9 cellular contexts compared by ENCODE assay signal in the genomic region with DNA sequence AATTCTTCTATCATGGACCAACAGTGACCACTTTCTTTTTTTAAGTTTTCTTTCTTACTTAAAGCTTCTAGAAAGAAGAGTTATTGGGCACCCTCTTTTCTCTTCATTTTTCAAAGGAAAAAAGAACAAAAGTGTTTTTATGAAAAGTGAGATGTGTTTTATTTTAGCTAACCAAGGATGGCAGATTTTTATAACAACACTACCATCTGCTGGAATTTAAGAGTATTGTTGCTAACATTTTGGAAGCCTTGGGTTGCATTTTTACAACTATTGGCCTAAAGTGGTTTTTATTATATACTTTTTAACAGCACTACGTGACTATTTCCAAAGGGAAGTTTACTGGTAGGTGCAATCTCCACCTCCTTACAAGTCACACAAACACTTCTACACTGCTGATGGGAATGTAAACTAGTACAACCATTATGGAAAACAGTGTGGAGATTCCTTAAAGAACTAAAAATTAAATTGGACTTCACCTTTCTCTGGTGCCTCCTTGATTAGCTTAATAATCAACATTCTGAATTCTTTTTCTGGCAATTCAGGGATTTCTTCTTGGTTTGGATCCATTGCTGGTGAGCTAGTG.
A peak's percentile ranks its signal among the peaks of the same experiment; 100 is the strongest.
DNase-seq lines count a peak whose midpoint lies in the region; ATAC-seq and TF ChIP-seq lines count a peak whose summit lies in the region.
"Had no signal": no experiment of that assay in that cellular context is flagged by ENCODE, and none has a peak within 500 bp of the region (broad histone marks: within the 10 kb centered on the region; RNA-seq: fewer than 3 reads in every experiment).

No MANE protein-coding gene starts in this region.

- no peaks in the 10 kb centered on the region for H3K27me3 Mint-ChIP-seq in activated T-cell treated with anti-CD3 and anti-CD28 coated beads, Interleukin-2, amount 50 U/mL, for 72 hours (ENCODE audit: low read depth)

- H3K4me3 Mint-ChIP-seq in activated T-cell treated with anti-CD3 and anti-CD28 coated beads, Interleukin-2, amount 50 U/mL, for 72 hours = no peak overlapping the region

- H3K36me3 Mint-ChIP-seq in activated T-cell treated with anti-CD3 and anti-CD28 coated beads, Interleukin-2, amount 50 U/mL, for 72 hours (ENCODE audit: insufficient read depth in 2 of 2) = no peaks in the 10 kb centered on the region

- DNase-seq in AG09319 (ENCODE audit: extremely low read depth, low read depth) = no peak
- peak; percentile 19 for DNase-seq in H4 (ENCODE audit: low spot score)
- DNase-seq in RPMI8226 = peak; percentile 28
- peak; percentile 20 for DNase-seq in iris pigment epithelial cell (ENCODE audit: low read depth)
- DNase-seq in activated T-cell treated with anti-CD3 and anti-CD28 coated beads, Interleukin-2, amount 50 U/mL, for 72 hours = no peak
- no peak for DNase-seq in NCI-H2196 treated with DMSO at 0.1 percent for 48 hours (lab: John Stamatoyannopoulos, UW; ENCODE audit: unreplicated experiment)
- DNase-seq: activated CD8-positive, alpha-beta memory T cell treated with anti-CD3 and anti-CD28 coated beads, Interleukin-2, amount 50 U/mL, for 48 hours had no signal

- peaks cover 0 to 3% of the 10 kb centered on the region in 2 donors for H3K9me3 Mint-ChIP-seq in activated T-cell treated with anti-CD3 and anti-CD28 coated beads, Interleukin-2, amount 50 U/mL, for 72 hours

- peak; percentile 20 for TF ChIP-seq CTCF in AG09319 (IDR thresholded peaks at IDR 0.05; ENCODE audit: low read depth, low read length)

- H3K4me1 Mint-ChIP-seq in activated T-cell treated with anti-CD3 and anti-CD28 coated beads, Interleukin-2, amount 50 U/mL, for 72 hours (ENCODE audit: low read depth) = no peaks in the 10 kb centered on the region

- H3K27ac Mint-ChIP-seq in activated T-cell treated with anti-CD3 and anti-CD28 coated beads, Interleukin-2, amount 50 U/mL, for 72 hours = no peak overlapping the region

- no peak for ATAC-seq in activated T-cell treated with anti-CD3 and anti-CD28 coated beads, Interleukin-2, amount 50 U/mL, for 72 hours (replicated peaks in 1 of 2)
- ATAC-seq in HG03442 (IDR thresholded peaks at IDR 0.05; ENCODE audit: unreplicated experiment) (no peak), HG02623 (IDR thresholded peaks at IDR 0.05; ENCODE audit: unreplicated experiment) (no peak)

Comparison
In these comparisons a context has a peak if more than half of its experiments do, and no peak if none do; other contexts are left out.
1. DNase-seq: peak in H4 (single experiment), RPMI8226 (single experiment) and iris pigment epithelial cell (single experiment); none in AG09319 (single experiment), activated T-cell treated with anti-CD3 and anti-CD28 coated beads, Interleukin-2, amount 50 U/mL, for 72 hours (0 of 2) and NCI-H2196 treated with DMSO at 0.1 percent for 48 hours (single experiment).